ENCODE assay signal across 8 cellular contexts in genomic region chr1:207868252-207868768, GRCh38. TPM values are rescaled to one million over a fixed set of nuclear protein-coding genes. Genes with fewer than 3 reads are reported as not detected.
A peak's percentile ranks its signal among the peaks of the same experiment; 100 is the strongest.
DNase-seq lines count a peak whose midpoint lies in the region; ATAC-seq and TF ChIP-seq lines count a peak whose summit lies in the region.

No MANE protein-coding gene starts in this region.

- H3K4me1 ChIP-seq in MM.1S (ENCODE audit: low read length) (peaks cover 25% of the 10 kb centered on the region), ascending aorta (peaks cover 16 to 38% of the 10 kb centered on the region in 2 donors), iPS DF 6.9 (ENCODE audit: control insufficient read depth, insufficient read depth, low read length) (peaks cover 3% of the 10 kb centered on the region; the same call in 1 of the 2 replicates)

- H3K36me3 ChIP-seq in MM.1S (replicated peaks; ENCODE audit: insufficient read depth, low read length), result no peaks in the 10 kb centered on the region
- peaks cover 0 to 7% of the 10 kb centered on the region in 2 donors for H3K36me3 ChIP-seq in ascending aorta
- no peaks in the 10 kb centered on the region for H3K36me3 ChIP-seq in iPS DF 6.9 (ENCODE audit: control insufficient read depth, insufficient read depth, low read length)

- H3K27me3 ChIP-seq in MM.1S (replicated peaks; ENCODE audit: insufficient read depth, low read length) (no peaks in the 10 kb centered on the region), ascending aorta (no peaks in the 10 kb centered on the region), iPS DF 6.9 (ENCODE audit: control insufficient read depth, insufficient read depth, low read length) (no peaks in the 10 kb centered on the region; the same call in 1 of the 2 replicates)

- H3K9ac ChIP-seq in MM.1S (ENCODE audit: low read length), result peak overlapping the region; percentile 78

- H3K4me2 ChIP-seq in MM.1S (ENCODE audit: low read depth, low read length), result peak overlapping the region; percentile 81

- peak overlapping the region; percentile 93 for H3K4me3 ChIP-seq in MM.1S (ENCODE audit: low read length)
- peak overlapping the region; percentile 86 to 98 for H3K4me3 ChIP-seq in ascending aorta
- H3K4me3 ChIP-seq in iPS DF 6.9 (ENCODE audit: low read length), result peak overlapping the region; percentile 72; the same call in 1 of the 2 replicates

- peak; percentile 14 for ATAC-seq in GM18511 (IDR thresholded peaks at IDR 0.05; ENCODE audit: unreplicated experiment)
- peak; percentile 84 for ATAC-seq in sciatic nerve
- ATAC-seq in HG03095 (IDR thresholded peaks at IDR 0.05; ENCODE audit: unreplicated experiment), result no peak

- DNase-seq in A172 (ENCODE audit: low spot score), result peak; percentile 19
- DNase-seq in MM.1S, result peak; percentile 47
- DNase-seq in ascending aorta (ENCODE audit: low spot score in 2 of 2), result peak in 1 of 2 donors; percentile 76
- no peak for DNase-seq in iPS DF 6.9 (ENCODE audit: low read depth, low spot score)
- peak; percentile 81 for DNase-seq in sciatic nerve (ENCODE audit: low spot score)
- DNase-seq in NCI-H510A treated with DMSO at 0.1 percent for 48 hours (lab: John Stamatoyannopoulos, UW), result no peak

- H3K27ac ChIP-seq in MM.1S (ENCODE audit: low read length) (peak overlapping the region; percentile 46; the same call in 1 of the 2 replicates), ascending aorta (peak overlapping the region; percentile 88 to 98), iPS DF 6.9 (ENCODE audit: low read length) (no peak overlapping the region)

- no peaks in the 10 kb centered on the region for H4K20me1 ChIP-seq in MM.1S (ENCODE audit: insufficient read depth, low read length)

- H3F3A ChIP-seq in MM.1S (ENCODE audit: insufficient read depth, low read length), result peaks cover 4% of the 10 kb centered on the region

- intact Hi-C loops in ascending aorta (cut with DNase I), result loop anchor here (5.0 to 10.0 kb wide), 3 partner anchors 54 to 374 kb away; partner anchors contain the start of gene PLXNA2
- intact Hi-C loops in sciatic nerve (cut with DNase I), result loop anchor here (5.0 kb wide), 1 partner anchor 36 kb away; no protein-coding TSS in a partner anchor

- H2AFZ ChIP-seq in MM.1S (ENCODE audit: low read length), result peak overlapping the region; percentile 73

- WGBS in iPS DF 6.9 (ENCODE audit: insufficient coverage, insufficient read length), result no CpG with 5 or more reads among the region's 24 CpGs

- TF ChIP-seq CTCF in MM.1S (IDR thresholded peaks at IDR 0.05; ENCODE audit: low read length) (no peak), ascending aorta (IDR thresholded peaks at IDR 0.05) (no peak)

- H3K79me2 ChIP-seq in MM.1S (ENCODE audit: low read length), result peaks cover 36% of the 10 kb centered on the region

- no peaks in the 10 kb centered on the region for H3K9me2 ChIP-seq in MM.1S (replicated peaks; ENCODE audit: insufficient read depth, low read length)

- no peaks in the 10 kb centered on the region for H3K9me3 ChIP-seq in MM.1S (replicated peaks; ENCODE audit: insufficient read depth, low read length)
- no peaks in the 10 kb centered on the region for H3K9me3 ChIP-seq in ascending aorta
- no peaks in the 10 kb centered on the region for H3K9me3 ChIP-seq in iPS DF 6.9 (ENCODE audit: control insufficient read depth, insufficient read depth, low read length)

RNA-seq across cellular contexts. Expression of gene CD34, which starts 42.6 kb away (rescaled TPM):
- total RNA-seq in A172 (2014; rRNA removed; shearing (Covaris generic)), result 0.22 and 0.76 TPM in 2 replicates
- total RNA-seq in ascending aorta, result 142 TPM
- total RNA-seq in sciatic nerve, result 103 TPM

Comparison
In these comparisons a context has a peak if more than half of its experiments do, and no peak if none do; other contexts are left out.
1. DNase-seq: peak in A172 (single experiment), MM.1S (single experiment) and sciatic nerve (single experiment); none in iPS DF 6.9 (single experiment) and NCI-H510A treated with DMSO at 0.1 percent for 48 hours (single experiment).
2. RNA of gene CD34, which starts 42.6 kb away (total RNA-seq): 142 TPM in ascending aorta (single experiment) and 103 TPM in sciatic nerve (single experiment); 0.22 to 0.76 TPM in A172; every median in the first group is over 10 times any median in the second.
3. Peak in every context shown above with its lines, with median percentiles within 50 percentile points of each other: H3K4me3 ChIP-seq.